25 cellular contexts compared by ENCODE assay signal in the genomic region with DNA sequence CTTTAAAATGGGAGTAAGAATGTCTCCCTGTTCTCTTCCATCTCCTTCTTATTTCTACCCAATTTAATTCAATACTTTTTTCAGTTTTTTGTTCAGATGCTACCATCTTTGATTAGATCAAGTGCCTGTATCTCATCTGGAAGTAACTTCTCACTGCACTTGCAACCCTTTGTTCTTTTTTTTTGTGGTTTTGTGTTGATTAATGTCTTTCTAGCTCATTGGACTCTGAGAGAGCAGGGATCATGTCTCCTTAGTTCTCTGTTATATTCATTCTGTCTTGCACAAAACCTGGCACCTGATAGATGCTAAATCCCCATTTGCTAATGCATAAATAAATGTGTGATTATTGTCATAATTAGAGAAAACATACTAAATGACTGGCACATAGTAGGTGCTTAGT. TPM values are rescaled to one million over a fixed set of nuclear protein-coding genes. Genes with fewer than 3 reads are reported as not detected.
DNase-seq lines count a peak whose midpoint lies in the region; ATAC-seq and TF ChIP-seq lines count a peak whose summit lies in the region.
"Had no signal": no experiment of that assay in that cellular context is flagged by ENCODE, and none has a peak within 500 bp of the region (broad histone marks: within the 10 kb centered on the region; RNA-seq: fewer than 3 reads in every experiment).

No MANE protein-coding gene starts in this region.

- H3K14ac ChIP-seq in IMR-90 (replicated peaks; ENCODE audit: low read depth, low read length) = 0 out of 2 replicates have a peak overlapping the region, but pooled peaks have one; percentile 5

- no peaks in the 10 kb centered on the region for H4K20me1 ChIP-seq in IMR-90 (ENCODE audit: insufficient read depth, low read length)

- peak overlapping the region; percentile 12; the same call in 1 of the 2 replicates for H4K91ac ChIP-seq in IMR-90 (ENCODE audit: insufficient read depth, low read depth, low read length)

- H2BK20ac ChIP-seq in IMR-90 (ENCODE audit: low read depth, low read length) = peak overlapping the region; percentile 98

- H3K4me1 ChIP-seq in IMR-90 (ENCODE audit: control insufficient read depth, insufficient read depth, low read length) = peaks cover 33% of the 10 kb centered on the region
- H3K4me1 ChIP-seq in foreskin keratinocyte = peaks cover 32% of the 10 kb centered on the region
- H3K4me1 ChIP-seq in upper lobe of right lung = peaks cover 4% of the 10 kb centered on the region
- H3K4me1 ChIP-seq: left lung, prostate gland had no signal

- H3K27ac ChIP-seq in IMR-90 (ENCODE audit: insufficient read depth, low read length) = no peak overlapping the region
- peak overlapping the region; percentile 89 for H3K27ac ChIP-seq in foreskin keratinocyte
- peak overlapping the region; percentile 63 for H3K27ac ChIP-seq in upper lobe of right lung
- H3K27ac ChIP-seq: left lung, prostate gland, SK-N-MC had no signal

- peak overlapping the region; percentile 84; the same call in 1 of the 2 replicates for H3K4ac ChIP-seq in IMR-90 (ENCODE audit: low read depth, low read length)

- no peak for DNase-seq in IMR-90
- DNase-seq in foreskin keratinocyte = no peak
- no peak for DNase-seq in upper lobe of right lung
- DNase-seq in putamen (ENCODE audit: low spot score) = no peak
- no peak for DNase-seq in amygdala (lab: John Stamatoyannopoulos, UW)
- DNase-seq in activated effector memory CD4-positive, alpha-beta T cell treated with Interleukin-2 at 50 U/mL for 16 hours = no peak
- DNase-seq: activated CD4-positive, alpha-beta T cell treated with anti-CD3 and anti-CD28 coated beads, Interleukin-2, amount 50 U/mL, for 48 hours; activated naive CD4-positive, alpha-beta T cell treated with Interleukin-2 at 50 U/mL for 16 hours; activated T-cell treated with anti-CD3 and anti-CD28 coated beads, Interleukin-2, amount 50 U/mL, for 72 hours; adrenal gland; effector memory CD4-positive, alpha-beta T cell; erythroblast; left lung; NCI-H1092; NCI-H187 treated with DMSO at 0.1 percent for 48 hours; NCI-H2171; NCI-H510A; sigmoid colon; stimulated activated CD4-positive, alpha-beta T cell treated with anti-CD3 and anti-CD28 coated beads, Interleukin-4, amount 100 ng/mL, for 4 hours; trophoblast cell had no signal

- no peak overlapping the region for H3K9ac ChIP-seq in IMR-90 (ENCODE audit: low read depth, low read length)

- H4K8ac ChIP-seq in IMR-90 (ENCODE audit: low read depth in 2 of 2, low read length in 2 of 2) = peak overlapping the region; percentile 2 to 58; a peak in 3 of 4 replicates

- H4K5ac ChIP-seq in IMR-90 (ENCODE audit: low read depth, low read length) = no peak overlapping the region; the same call in 1 of the 2 replicates

- POLR2A ChIA-PET in IMR-90 (lab: Charles Lee; ENCODE audit: unreplicated experiment) = no interaction called here

- peak overlapping the region; percentile 66; the same call in 1 of the 2 replicates for H3K18ac ChIP-seq in IMR-90 (ENCODE audit: low read depth, low read length)

- no peak for ATAC-seq in IMR-90 (ENCODE audit: low read depth)
- ATAC-seq in foreskin keratinocyte = no peak
- no peak for ATAC-seq in upper lobe of right lung
- ATAC-seq: activated CD4-positive, CD25-positive, alpha-beta regulatory T cell treated with anti-CD3 and anti-CD28 coated beads, Interleukin-2, amount 50 U/mL, for 24 hours; activated T-cell treated with anti-CD3 and anti-CD28 coated beads, Interleukin-2, amount 50 U/mL, for 72 hours; GM23338; left lung had no signal

- CTCF ChIA-PET in IMR-90 (lab: Yijun Ruan, JAX) = interaction anchor here (1.3 to 1.8 kb wide), 3 partner anchors 296 to 306 kb away, joined by 5 to 8 read pairs (median 6); no protein-coding TSS in a partner anchor

- H2BK5ac ChIP-seq in IMR-90 (ENCODE audit: low read depth, low read length, poor library complexity, severe bottlenecking) = peak overlapping the region; percentile 82

- H2BK120ac ChIP-seq in IMR-90 (ENCODE audit: low read depth, low read length) = peak overlapping the region; percentile 85

- dilution Hi-C loops in IMR-90 (cut with HindIII; ENCODE audit: low sequenced_read_pairs, unreplicated experiment) = no loop called here

- H3K79me1 ChIP-seq in IMR-90 (ENCODE audit: low read depth in 1 of 2, low read length in 2 of 2) = no peaks in the 10 kb centered on the region

- H2AK9ac ChIP-seq in IMR-90 (replicated peaks; ENCODE audit: low read depth, low read length, poor library complexity) = no peak overlapping the region

- H3K27me3 ChIP-seq in IMR-90 (ENCODE audit: control insufficient read depth, insufficient read depth, low read length) (no peaks in the 10 kb centered on the region), foreskin keratinocyte (no peaks in the 10 kb centered on the region), upper lobe of right lung (no peaks in the 10 kb centered on the region)
- H3K27me3 ChIP-seq: adrenal gland had no signal

- H2AFZ ChIP-seq in IMR-90 (replicated peaks; ENCODE audit: low read length, poor library complexity) = no peak overlapping the region
- H2AFZ ChIP-seq: GM23338 had no signal

- no peak overlapping the region for H3K4me2 ChIP-seq in IMR-90 (ENCODE audit: low read depth, low read length)
- H3K4me2 ChIP-seq: GM23338 had no signal

- H3K23ac ChIP-seq in IMR-90 (ENCODE audit: low read depth, low read length) = 0 out of 2 replicates have a peak overlapping the region, but pooled peaks have one; percentile 4

- intact Hi-C loops in IMR-90 (cut with micrococcal nuclease) (loop anchor here (2.0 to 10.0 kb wide), 3 partner anchors 34 to 833 kb away; a partner anchor contains a TSS), upper lobe of right lung (cut with DNase I) (no loop called here)

- TF ChIP-seq POLR2A in IMR-90 (IDR thresholded peaks at IDR 0.05; ENCODE audit: low read depth, low read length) = no peak

- H3K36me3 ChIP-seq in IMR-90 (ENCODE audit: control insufficient read depth, insufficient read depth, low read length) (no peaks in the 10 kb centered on the region), upper lobe of right lung (no peaks in the 10 kb centered on the region)
- H3K36me3 ChIP-seq: adrenal gland, left lung, prostate gland, sigmoid colon had no signal

- no peak overlapping the region for H3K56ac ChIP-seq in IMR-90 (ENCODE audit: extremely low read depth, insufficient read depth, low read length)

- 0 out of 3 replicates have a peak overlapping the region, but pooled peaks have one; percentile 52 for H2BK15ac ChIP-seq in IMR-90 (ENCODE audit: low read depth, low read length)

- TF ChIP-seq CTCF in IMR-90 (conservative IDR thresholded peaks at IDR 0.05; ENCODE audit: low read depth, low read length) (no peak), WI38 (IDR thresholded peaks at IDR 0.05; ENCODE audit: low read depth, low read length) (no peak), foreskin keratinocyte (conservative IDR thresholded peaks at IDR 0.05) (no peak), upper lobe of right lung (IDR thresholded peaks at IDR 0.05) (no peak)

- no TSS peak for BruUV-seq in IMR-90 (replicated peaks; lab: Mats Ljungman, UMichigan)

- in situ Hi-C loops in IMR-90 (cut with MboI; ENCODE audit: low sequenced_read_pairs) = no loop called here

- H3K9me1 ChIP-seq in IMR-90 (ENCODE audit: insufficient read depth, low read length) = peaks cover 11% of the 10 kb centered on the region

- no peak overlapping the region for H2AK5ac ChIP-seq in IMR-90 (ENCODE audit: low read depth, low read length)

- H3K4me3 ChIP-seq in IMR-90 (ENCODE audit: insufficient read depth, low read depth, low read length) (no peak overlapping the region), WI38 (ENCODE audit: low read depth, low read length) (peak overlapping the region; percentile 76; the same call in 1 of the 2 replicates), upper lobe of right lung (no peak overlapping the region)
- H3K4me3 ChIP-seq: adrenal gland, GM23338, left lung, prostate gland had no signal

- TF ChIP-seq RAD21 in IMR-90 (IDR thresholded peaks at IDR 0.05; ENCODE audit: low read length) = no peak

- H3K9me3 ChIP-seq in IMR-90 (ENCODE audit: control insufficient read depth, insufficient read depth, low read length) (no peaks in the 10 kb centered on the region), upper lobe of right lung (no peaks in the 10 kb centered on the region)
- H3K9me3 ChIP-seq: adrenal gland, left lung, prostate gland, sigmoid colon had no signal

TF ChIP-seq in IMR-90, 13 proteins besides CTCF, POLR2A, EP300 and RAD21 (continues in another document):
- TF ChIP-seq MXI1 (IDR thresholded peaks at IDR 0.05; ENCODE audit: borderline replicate concordance, low read depth, low read length) (no peak), CHD1 (IDR thresholded peaks at IDR 0.05; ENCODE audit: low read depth, low read length) (no peak), MAZ (IDR thresholded peaks at IDR 0.05; ENCODE audit: borderline replicate concordance, low read depth, low read length) (no peak), FOS (IDR thresholded peaks at IDR 0.05; ENCODE audit: low read depth, low read length) (no peak), BHLHE40 (IDR thresholded peaks at IDR 0.05; ENCODE audit: low read depth, low read length) (no peak), RFX5 (IDR thresholded peaks at IDR 0.05; ENCODE audit: low read depth, low read length) (no peak), MAFK (IDR thresholded peaks at IDR 0.05; ENCODE audit: low read depth, low read length) (no peak), NFE2L2 (IDR thresholded peaks at IDR 0.05; ENCODE audit: low read depth, low read length) (no peak), CEBPB (IDR thresholded peaks at IDR 0.05; ENCODE audit: low read depth, low read length) (no peak)
- TF ChIP-seq, protein P1, sequence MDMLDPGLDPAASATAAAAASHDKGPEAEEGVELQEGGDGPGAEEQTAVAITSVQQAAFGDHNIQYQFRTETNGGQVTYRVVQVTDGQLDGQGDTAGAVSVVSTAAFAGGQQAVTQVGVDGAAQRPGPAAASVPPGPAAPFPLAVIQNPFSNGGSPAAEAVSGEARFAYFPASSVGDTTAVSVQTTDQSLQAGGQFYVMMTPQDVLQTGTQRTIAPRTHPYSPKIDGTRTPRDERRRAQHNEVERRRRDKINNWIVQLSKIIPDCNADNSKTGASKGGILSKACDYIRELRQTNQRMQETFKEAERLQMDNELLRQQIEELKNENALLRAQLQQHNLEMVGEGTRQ (IDR thresholded peaks at IDR 0.05; ENCODE audit: low read depth, low read length) = no peak

RNA-seq across cellular contexts. Expression of a gene that starts 0.8 kb away (rescaled TPM):
- total RNA-seq in IMR-90 (2012; rRNA removed) (22.2 and 46.7 TPM in 2 replicates), foreskin keratinocyte (0.20 and 0.60 TPM in 2 replicates), upper lobe of right lung (43.6 TPM)
- polyA plus RNA-seq in IMR-90 (2012; rRNA removed) (20.7 and 24.2 TPM in 2 replicates), foreskin keratinocyte (0.16 and 0.39 TPM in 2 replicates)
- polyA plus RNA-seq in IMR-90 (2012; cell fraction: cytosol; rRNA removed) = 10.7 and 13.4 TPM in 2 replicates
- 4.5 and 9.2 TPM in 2 replicates for polyA plus RNA-seq in IMR-90 (2012; cell fraction: nucleus; rRNA removed; ENCODE audit: low replicate concordance)
- total RNA-seq: activated T-cell treated with anti-CD3 and anti-CD28 coated beads, Interleukin-2, amount 50 U/mL, for 72 hours; GM23338 had no signal

RNA-seq across cellular contexts. Expression of a gene that starts 35.3 kb away (rescaled TPM):
- total RNA-seq in IMR-90 (2012; rRNA removed) (4.8 and 5.6 TPM in 2 replicates), foreskin keratinocyte (0.07 TPM in 1 of 2 replicates, not detected in the other), upper lobe of right lung (3.5 TPM)
- polyA plus RNA-seq in IMR-90 (2012; rRNA removed) (2.0 and 2.9 TPM in 2 replicates), foreskin keratinocyte (0.04 TPM in 1 of 2 replicates, not detected in the other)
- 0.99 and 1.1 TPM in 2 replicates for polyA plus RNA-seq in IMR-90 (2012; cell fraction: cytosol; rRNA removed)
- polyA plus RNA-seq in IMR-90 (2012; cell fraction: nucleus; rRNA removed; ENCODE audit: low replicate concordance) = 1.0 and 2.3 TPM in 2 replicates
- total RNA-seq: activated T-cell treated with anti-CD3 and anti-CD28 coated beads, Interleukin-2, amount 50 U/mL, for 72 hours had no signal

Comparison
In these comparisons a context has a peak if more than half of its experiments do, and no peak if none do; other contexts are left out.
1. RNA of a gene that starts 0.8 kb away (total RNA-seq): 43.6 TPM in upper lobe of right lung (single experiment) and 22.2 to 46.7 TPM in IMR-90; 0.20 to 0.60 TPM in foreskin keratinocyte; every median in the first group is over 10 times any median in the second.